1 cellular context compared by ENCODE assay signal in the genomic region with DNA sequence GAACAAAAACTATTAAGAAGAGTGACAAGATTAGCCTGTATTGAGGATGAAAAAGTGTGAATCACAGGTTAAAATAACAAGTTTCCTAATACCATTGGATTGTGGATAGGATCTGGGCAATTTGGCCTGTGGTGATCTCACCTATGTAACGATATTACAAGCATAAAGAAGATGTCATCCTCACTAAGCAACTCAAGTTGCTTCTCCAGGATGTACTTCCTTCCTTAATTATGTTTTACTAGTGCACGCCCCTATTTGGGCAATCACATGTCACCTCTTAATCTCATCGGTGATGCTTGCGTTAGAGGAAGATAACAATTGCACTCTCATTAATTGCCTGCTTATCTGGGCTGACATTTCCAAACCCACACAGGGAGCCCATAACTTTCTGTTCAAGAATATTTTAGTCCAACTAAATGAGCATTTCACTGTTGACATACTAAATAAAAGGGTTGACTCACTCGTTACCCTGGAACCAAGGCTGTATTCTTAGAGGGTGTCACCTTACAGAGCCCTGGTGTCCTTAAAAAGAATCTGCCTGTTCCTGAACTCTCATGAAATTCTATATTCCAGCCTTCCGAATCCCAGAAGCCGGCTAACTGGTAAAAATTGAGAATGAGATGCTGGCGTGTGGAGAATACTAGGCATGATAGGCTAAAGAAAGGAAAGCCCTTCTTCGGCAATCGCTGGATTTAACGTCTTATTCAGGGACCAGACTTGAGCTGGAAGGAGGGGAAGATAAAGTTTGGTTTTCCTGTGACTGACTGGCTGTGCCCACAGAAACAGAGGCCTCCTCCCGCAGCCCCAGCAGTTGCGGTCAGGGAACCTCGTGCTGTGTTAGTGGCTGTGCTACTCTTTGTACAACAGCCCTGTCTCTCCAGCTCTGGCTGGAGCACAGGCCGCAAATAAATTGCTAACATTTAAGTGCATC.
A peak's percentile ranks its signal among the peaks of the same experiment; 100 is the strongest.
TF ChIP-seq lines count a peak whose summit lies in the region.

No MANE protein-coding gene starts in this region.

TF ChIP-seq in K562, 482 proteins besides CTCF, POLR2A, EP300 and RAD21 (continued from another document and continues in another):
- TF ChIP-seq PBX2 (CRISPR knock-in tag; IDR thresholded peaks at IDR 0.05; ENCODE audit: low read depth) (no peak), PBX2 (tag; conservative IDR thresholded peaks at IDR 0.05; ENCODE audit: low read depth) (0 out of 2 replicates have a peak, but pooled peaks have one; percentile 25), CSDE1 (IDR thresholded peaks at IDR 0.05) (no peak), TCF7L2 (IDR thresholded peaks at IDR 0.05; ENCODE audit: low read depth, low read length) (no peak), XRCC3 (IDR thresholded peaks at IDR 0.05) (no peak), ZBTB5 (IDR thresholded peaks at IDR 0.05) (no peak), NCOA4 (IDR thresholded peaks at IDR 0.05; ENCODE audit: partially characterized antibody) (no peak), CHD7 (IDR thresholded peaks at IDR 0.05; ENCODE audit: low read depth, low read length) (no peak), SRF (CRISPR knock-in tag; IDR thresholded peaks at IDR 0.05) (peak in 1 of 2 experiments; percentile 81; a peak in 2 of 4 replicates), ZKSCAN8 (CRISPR knock-in tag; IDR thresholded peaks at IDR 0.05) (no peak; the same call in 1 of the 2 replicates), POLR2H (tag; IDR thresholded peaks at IDR 0.05; ENCODE audit: low read depth) (no peak), THRB (CRISPR knock-in tag; conservative IDR thresholded peaks at IDR 0.05) (no peak), VEZF1 (CRISPR knock-in tag; IDR thresholded peaks at IDR 0.05) (peak; percentile 2; the same call in 1 of the 2 replicates), RBBP5 (IDR thresholded peaks at IDR 0.05; ENCODE audit: borderline replicate concordance, insufficient read depth, low read length, poor library complexity, severe bottlenecking) (peak; percentile 27), DDX20 (tag; IDR thresholded peaks at IDR 0.05; ENCODE audit: low read depth) (no peak), ADNP (tag; IDR thresholded peaks at IDR 0.05) (no peak), ZBTB17 (CRISPR knock-in tag; IDR thresholded peaks at IDR 0.05) (no peak), ZNF778 (CRISPR knock-in tag; IDR thresholded peaks at IDR 0.05) (no peak), SMAD3 (CRISPR knock-in tag; conservative IDR thresholded peaks at IDR 0.05) (no peak), MEIS2 (IDR thresholded peaks at IDR 0.05; ENCODE audit: partially characterized antibody) (peak; percentile 33)
- TF ChIP-seq, protein P1, sequence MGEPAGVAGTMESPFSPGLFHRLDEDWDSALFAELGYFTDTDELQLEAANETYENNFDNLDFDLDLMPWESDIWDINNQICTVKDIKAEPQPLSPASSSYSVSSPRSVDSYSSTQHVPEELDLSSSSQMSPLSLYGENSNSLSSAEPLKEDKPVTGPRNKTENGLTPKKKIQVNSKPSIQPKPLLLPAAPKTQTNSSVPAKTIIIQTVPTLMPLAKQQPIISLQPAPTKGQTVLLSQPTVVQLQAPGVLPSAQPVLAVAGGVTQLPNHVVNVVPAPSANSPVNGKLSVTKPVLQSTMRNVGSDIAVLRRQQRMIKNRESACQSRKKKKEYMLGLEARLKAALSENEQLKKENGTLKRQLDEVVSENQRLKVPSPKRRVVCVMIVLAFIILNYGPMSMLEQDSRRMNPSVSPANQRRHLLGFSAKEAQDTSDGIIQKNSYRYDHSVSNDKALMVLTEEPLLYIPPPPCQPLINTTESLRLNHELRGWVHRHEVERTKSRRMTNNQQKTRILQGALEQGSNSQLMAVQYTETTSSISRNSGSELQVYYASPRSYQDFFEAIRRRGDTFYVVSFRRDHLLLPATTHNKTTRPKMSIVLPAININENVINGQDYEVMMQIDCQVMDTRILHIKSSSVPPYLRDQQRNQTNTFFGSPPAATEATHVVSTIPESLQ (CRISPR knock-in tag; IDR thresholded peaks at IDR 0.05): no peak
- TF ChIP-seq, protein P2, sequence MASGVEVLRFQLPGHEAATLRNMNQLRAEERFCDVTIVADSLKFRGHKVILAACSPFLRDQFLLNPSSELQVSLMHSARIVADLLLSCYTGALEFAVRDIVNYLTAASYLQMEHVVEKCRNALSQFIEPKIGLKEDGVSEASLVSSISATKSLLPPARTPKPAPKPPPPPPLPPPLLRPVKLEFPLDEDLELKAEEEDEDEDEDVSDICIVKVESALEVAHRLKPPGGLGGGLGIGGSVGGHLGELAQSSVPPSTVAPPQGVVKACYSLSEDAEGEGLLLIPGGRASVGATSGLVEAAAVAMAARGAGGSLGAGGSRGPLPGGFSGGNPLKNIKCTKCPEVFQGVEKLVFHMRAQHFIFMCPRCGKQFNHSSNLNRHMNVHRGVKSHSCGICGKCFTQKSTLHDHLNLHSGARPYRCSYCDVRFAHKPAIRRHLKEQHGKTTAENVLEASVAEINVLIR (CRISPR knock-in tag; IDR thresholded peaks at IDR 0.05): no peak
